ENCODE assay signal across 16 cellular contexts in the genomic region with DNA sequence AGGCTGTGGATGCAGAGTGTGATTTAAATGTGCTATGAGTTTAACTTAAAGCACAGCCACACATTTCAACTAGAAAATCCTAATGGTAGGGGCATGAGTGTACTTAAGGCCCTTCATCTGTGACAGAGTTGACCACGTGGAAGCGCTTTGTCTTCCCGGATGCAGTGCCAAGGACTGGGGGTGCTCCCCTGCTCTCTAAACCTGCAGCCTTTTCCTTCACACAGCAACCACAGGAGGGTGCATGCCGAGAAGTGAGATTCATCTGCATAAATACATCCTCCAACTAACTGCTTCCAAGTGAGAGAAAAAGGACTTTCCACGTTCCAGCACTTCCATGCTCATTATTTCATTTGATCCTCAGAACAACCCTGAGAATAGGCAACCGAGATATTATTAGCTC.
DNase-seq lines count a peak whose midpoint lies in the region; ATAC-seq and TF ChIP-seq lines count a peak whose summit lies in the region.
"Had no signal": no experiment of that assay in that cellular context is flagged by ENCODE, and none has a peak within 500 bp of the region (broad histone marks: within the 10 kb centered on the region; RNA-seq: fewer than 3 reads in every experiment).

No MANE protein-coding gene starts in this region.

- TF ChIP-seq RAD21 in neural cell (conservative IDR thresholded peaks at IDR 0.05), result peak; percentile 50

- H4K20me1 ChIP-seq in GM23338 (replicated peaks; ENCODE audit: insufficient read depth), result no peaks in the 10 kb centered on the region
- no peaks in the 10 kb centered on the region for H4K20me1 ChIP-seq in neural cell (ENCODE audit: insufficient read depth)

- no peak overlapping the region for H2AFZ ChIP-seq in GM23338
- no peak overlapping the region for H2AFZ ChIP-seq in neural cell (ENCODE audit: low read depth, low read length)
- H2AFZ ChIP-seq: GM23248 had no signal

- ATAC-seq in GM23338, result 0 out of 3 replicates have a peak, but pooled peaks have one; percentile 28
- ATAC-seq in activated CD8-positive, alpha-beta T cell treated with anti-CD3 and anti-CD28 coated beads for 36 hours, result no peak
- ATAC-seq: A549; CD8-positive, alpha-beta T cell; GM12878; K562 had no signal

- TF ChIP-seq EP300 in neural cell (conservative IDR thresholded peaks at IDR 0.05; ENCODE audit: poor library complexity, severe bottlenecking), result no peak

- H3K79me2 ChIP-seq in GM23338 (replicated peaks; ENCODE audit: insufficient read depth) (no peaks in the 10 kb centered on the region), neural cell (replicated peaks; ENCODE audit: insufficient read depth, low read length) (no peaks in the 10 kb centered on the region)

- H3K4me3 Mint-ChIP-seq in GM23338, result no peak overlapping the region
- no peak overlapping the region for H3K4me3 Mint-ChIP-seq in activated CD8-positive, alpha-beta T cell treated with anti-CD3 and anti-CD28 coated beads for 36 hours
- H3K4me3 Mint-ChIP-seq in activated CD4-positive, alpha-beta T cell treated with anti-CD3 and anti-CD28 coated beads, Interleukin-2, amount 10 ng/mL, durations not matched to agents 24 days and 14 days, result no peak overlapping the region
- H3K4me3 Mint-ChIP-seq: CD14-positive monocyte; CD8-positive, alpha-beta T cell; HFFc6 had no signal

- CTCF ChIA-PET in activated CD8-positive, alpha-beta T cell treated with anti-CD3 and anti-CD28 coated beads for 36 hours (lab: Charles Lee), result no interaction called here

- H3K36me3 ChIP-seq in GM23338 (ENCODE audit: insufficient read depth), result no peaks in the 10 kb centered on the region
- H3K36me3 ChIP-seq in neural cell (ENCODE audit: insufficient read depth, low read length), result no peaks in the 10 kb centered on the region
- H3K36me3 ChIP-seq: HAP-1 had no signal

- no peaks in the 10 kb centered on the region for H3K4me1 ChIP-seq in GM23338 (ENCODE audit: insufficient read depth)
- H3K4me1 ChIP-seq: A549, HAP-1 had no signal

- POLR2A ChIA-PET in activated CD8-positive, alpha-beta T cell treated with anti-CD3 and anti-CD28 coated beads for 36 hours (lab: Charles Lee), result no interaction called here

- TF ChIP-seq CTCF in GM23338 (conservative IDR thresholded peaks at IDR 0.05; ENCODE audit: low read depth in 2 of 2) (no peak), neural cell (IDR thresholded peaks at IDR 0.05; ENCODE audit: poor library complexity, severe bottlenecking) (peak; percentile 42)
- TF ChIP-seq CTCF in activated CD8-positive, alpha-beta T cell treated with anti-CD3 and anti-CD28 coated beads for 36 hours (IDR thresholded peaks at IDR 0.05), result no peak

- H3K27ac ChIP-seq in GM23338 (ENCODE audit: low read depth) (no peak overlapping the region), neural cell (ENCODE audit: low read length) (peak overlapping the region; percentile 22)
- H3K27ac ChIP-seq: A549, GM23248 had no signal

- H3K9me2 ChIP-seq in GM23338 (ENCODE audit: insufficient read depth) (no peaks in the 10 kb centered on the region), neural cell (ENCODE audit: insufficient read depth, low read length) (no peaks in the 10 kb centered on the region)

- peak overlapping the region; percentile 8 for H3K9ac ChIP-seq in neural cell (ENCODE audit: low read length)
- H3K9ac ChIP-seq: GM23248 had no signal

- H3K9me3 ChIP-seq in neural cell (ENCODE audit: low read length), result no peaks in the 10 kb centered on the region
- H3K9me3 ChIP-seq: A549, HAP-1 had no signal

- H3K4me2 ChIP-seq in GM23338 (no peak overlapping the region), neural cell (ENCODE audit: low read length) (no peak overlapping the region)
- H3K4me2 ChIP-seq: A549 had no signal

- H3K4me1 Mint-ChIP-seq in GM23338, result peaks cover 4% of the 10 kb centered on the region; the same call in 2 of the 3 replicates
- H3K4me1 Mint-ChIP-seq in activated CD8-positive, alpha-beta T cell treated with anti-CD3 and anti-CD28 coated beads for 36 hours (ENCODE audit: low read depth), result no peaks in the 10 kb centered on the region
- H3K4me1 Mint-ChIP-seq in activated CD4-positive, alpha-beta T cell treated with anti-CD3 and anti-CD28 coated beads, Interleukin-2, amount 10 ng/mL, durations not matched to agents 24 days and 14 days, result no peaks in the 10 kb centered on the region
- H3K4me1 Mint-ChIP-seq: CD14-positive monocyte had no signal

- DNase-seq in G401 (ENCODE audit: low spot score) (peak; percentile 47), GM23338 (ENCODE audit: low spot score) (no peak), cerebellar cortex (ENCODE audit: low spot score) (peak; percentile 25), HK-2 (ENCODE audit: unreplicated experiment) (no peak)
- DNase-seq in activated CD8-positive, alpha-beta T cell treated with anti-CD3 and anti-CD28 coated beads for 36 hours, result no peak
- no peak for DNase-seq in activated CD4-positive, alpha-beta T cell treated with anti-CD3 and anti-CD28 coated beads, Interleukin-2, amount 10 ng/mL, durations not matched to agents 24 days and 14 days
- DNase-seq: CD8-positive, alpha-beta T cell; COR-L47; GM23248; HFFc6 had no signal

- intact Hi-C loops in activated CD8-positive, alpha-beta T cell treated with anti-CD3 and anti-CD28 coated beads for 36 hours (cut with micrococcal nuclease), result no loop called here
- intact Hi-C loops in activated CD4-positive, alpha-beta T cell treated with anti-CD3 and anti-CD28 coated beads, Interleukin-2, amount 10 ng/mL, durations not matched to agents 24 days and 14 days (cut with micrococcal nuclease), result no loop called here

- H3K36me3 Mint-ChIP-seq in GM23338 (ENCODE audit: low read depth), result no peaks in the 10 kb centered on the region
- H3K36me3 Mint-ChIP-seq in activated CD8-positive, alpha-beta T cell treated with anti-CD3 and anti-CD28 coated beads for 36 hours (ENCODE audit: low read depth), result no peaks in the 10 kb centered on the region
- H3K36me3 Mint-ChIP-seq in activated CD4-positive, alpha-beta T cell treated with anti-CD3 and anti-CD28 coated beads, Interleukin-2, amount 10 ng/mL, durations not matched to agents 24 days and 14 days (ENCODE audit: low read depth), result no peaks in the 10 kb centered on the region
- H3K36me3 Mint-ChIP-seq: CD14-positive monocyte; CD8-positive, alpha-beta T cell had no signal

- peaks cover 2% of the 10 kb centered on the region for H3K27me3 Mint-ChIP-seq in GM23338 (ENCODE audit: insufficient read depth, low read depth, poor library complexity)
- no peaks in the 10 kb centered on the region for H3K27me3 Mint-ChIP-seq in activated CD8-positive, alpha-beta T cell treated with anti-CD3 and anti-CD28 coated beads for 36 hours
- H3K27me3 Mint-ChIP-seq in activated CD4-positive, alpha-beta T cell treated with anti-CD3 and anti-CD28 coated beads, Interleukin-2, amount 10 ng/mL, durations not matched to agents 24 days and 14 days, result no peaks in the 10 kb centered on the region

- H3K9me3 Mint-ChIP-seq in GM23338, result no peaks in the 10 kb centered on the region
- peaks cover 3% of the 10 kb centered on the region for H3K9me3 Mint-ChIP-seq in activated CD8-positive, alpha-beta T cell treated with anti-CD3 and anti-CD28 coated beads for 36 hours
- H3K9me3 Mint-ChIP-seq in activated CD4-positive, alpha-beta T cell treated with anti-CD3 and anti-CD28 coated beads, Interleukin-2, amount 10 ng/mL, durations not matched to agents 24 days and 14 days, result no peaks in the 10 kb centered on the region
- H3K9me3 Mint-ChIP-seq: CD8-positive, alpha-beta T cell had no signal

- in situ Hi-C loops in G401 (cut with HindIII; ENCODE audit: low sequenced_read_pairs), result no loop called here

- H3F3A ChIP-seq in GM23338 (replicated peaks; ENCODE audit: low read depth) (no peaks in the 10 kb centered on the region), neural cell (ENCODE audit: insufficient read depth, low read length, poor library complexity, severe bottlenecking) (no peaks in the 10 kb centered on the region)

- H3K27me3 ChIP-seq in GM23338 (ENCODE audit: insufficient read depth) (no peaks in the 10 kb centered on the region), neural cell (ENCODE audit: insufficient read depth, low read depth, low read length) (no peaks in the 10 kb centered on the region)

- no peak overlapping the region for H3K4me3 ChIP-seq in GM23338
- H3K4me3 ChIP-seq in neural cell (ENCODE audit: low read length), result no peak overlapping the region
- H3K4me3 ChIP-seq: A549, GM12878, GM23248, HAP-1, K562 had no signal

- H3K27ac Mint-ChIP-seq in GM23338, result no peak overlapping the region
- no peak overlapping the region for H3K27ac Mint-ChIP-seq in activated CD8-positive, alpha-beta T cell treated with anti-CD3 and anti-CD28 coated beads for 36 hours
- H3K27ac Mint-ChIP-seq in activated CD4-positive, alpha-beta T cell treated with anti-CD3 and anti-CD28 coated beads, Interleukin-2, amount 10 ng/mL, durations not matched to agents 24 days and 14 days, result no peak overlapping the region
- H3K27ac Mint-ChIP-seq: CD14-positive monocyte; CD8-positive, alpha-beta T cell; HFFc6 had no signal

TF ChIP-seq in GM23338, 12 proteins besides CTCF, POLR2A, EP300 and RAD21 (continues in another document):
- TF ChIP-seq NANOG (IDR thresholded peaks at IDR 0.05; ENCODE audit: borderline replicate concordance) (no peak), ZNF331 (CRISPR knock-in tag; IDR thresholded peaks at IDR 0.05; ENCODE audit: low read depth) (no peak), EZH2phosphoT487 (IDR thresholded peaks at IDR 0.05; ENCODE audit: unreplicated experiment) (no peak), CREB1 (CRISPR knock-in tag; IDR thresholded peaks at IDR 0.05; ENCODE audit: low read depth) (no peak), ZNF114 (CRISPR knock-in tag; IDR thresholded peaks at IDR 0.05) (no peak)

TF ChIP-seq in neural cell, 6 proteins besides CTCF, POLR2A, EP300 and RAD21 (continues in another document):
- TF ChIP-seq EZH2 (IDR thresholded peaks at IDR 0.05; ENCODE audit: borderline replicate concordance, insufficient read depth, low read length, poor library complexity, severe bottlenecking) (no peak), MXI1 (conservative IDR thresholded peaks at IDR 0.05; ENCODE audit: poor library complexity, severe bottlenecking) (no peak), TAF1 (IDR thresholded peaks at IDR 0.05; ENCODE audit: low read depth) (no peak)

Comparison
In these comparisons a context has a peak if more than half of its experiments do, and no peak if none do; other contexts are left out.
1. DNase-seq: peak in G401 (single experiment) and cerebellar cortex (single experiment); none in GM23338 (single experiment), activated CD8-positive, alpha-beta T cell treated with anti-CD3 and anti-CD28 coated beads for 36 hours (single experiment), activated CD4-positive, alpha-beta T cell treated with anti-CD3 and anti-CD28 coated beads, Interleukin-2, amount 10 ng/mL, durations not matched to agents 24 days and 14 days (single experiment) and HK-2 (single experiment).